In the genomic region with DNA sequence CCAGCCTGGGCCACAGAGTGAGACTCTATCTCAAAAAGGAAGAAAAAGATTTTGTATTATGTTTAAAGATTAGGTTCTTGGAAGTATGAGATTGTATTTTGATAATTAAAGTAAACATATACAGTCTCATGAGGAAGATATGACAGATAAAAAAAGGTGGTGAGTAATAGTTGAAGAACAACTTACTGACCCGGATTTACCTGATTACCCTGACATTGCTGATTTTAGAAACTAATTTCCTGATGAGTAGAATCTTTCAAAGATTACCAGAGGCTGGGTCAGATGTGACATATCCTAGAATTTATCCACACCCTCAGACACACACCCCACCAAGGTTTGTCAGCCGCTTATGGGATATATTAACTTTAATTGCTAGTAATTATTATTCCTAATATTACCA, we compare ENCODE assay signal across 19 cellular contexts. TPM values are rescaled to one million over a fixed set of nuclear protein-coding genes. Genes with fewer than 3 reads are reported as not detected.
A peak's percentile ranks its signal among the peaks of the same experiment; 100 is the strongest.
DNase-seq lines count a peak whose midpoint lies in the region; ATAC-seq, FAIRE-seq and TF ChIP-seq lines count a peak whose summit lies in the region.
"Had no signal": no experiment of that assay in that cellular context is flagged by ENCODE, and none has a peak within 500 bp of the region (broad histone marks: within the 10 kb centered on the region; RNA-seq: fewer than 3 reads in every experiment).

No MANE protein-coding gene starts in this region.

- peak overlapping the region; percentile 18; the same call in 1 of the 2 replicates for H3K27ac ChIP-seq in VCaP
- peak overlapping the region; percentile 65 for H3K27ac ChIP-seq in neutrophil

- peaks cover 48 to 64% of the 10 kb centered on the region in 2 experiments for H3K4me1 ChIP-seq in neutrophil (ENCODE audit: control insufficient read depth in 1 of 2, insufficient read depth in 1 of 2, low read depth in 1 of 2, low read length in 1 of 2)

- intact Hi-C loops in sciatic nerve (cut with DNase I) = no loop called here

- H3K27me3 ChIP-seq in bronchial epithelial cell (ENCODE audit: control insufficient read depth, insufficient read depth, low read length) (no peaks in the 10 kb centered on the region), neutrophil (no peaks in the 10 kb centered on the region)

- H3K4me3 ChIP-seq in bronchial epithelial cell (ENCODE audit: low read depth, low read length) = no peak overlapping the region
- no peak overlapping the region for H3K4me3 ChIP-seq in neutrophil (ENCODE audit: low read depth in 1 of 2, low read length in 1 of 2)
- H3K4me3 ChIP-seq: HAP-1 had no signal

- no peak for ATAC-seq in HG02678 (IDR thresholded peaks at IDR 0.05; ENCODE audit: unreplicated experiment)
- no peak for ATAC-seq in sciatic nerve

- TF ChIP-seq CTCF in VCaP (conservative IDR thresholded peaks at IDR 0.05) (no peak), bronchial epithelial cell (IDR thresholded peaks at IDR 0.05; ENCODE audit: insufficient read depth, low read length, severe bottlenecking) (no peak), neutrophil (IDR thresholded peaks at IDR 0.05) (no peak)

- DNase-seq in bronchial epithelial cell (ENCODE audit: low read depth) = peak; percentile 35
- DNase-seq in SKM-1 treated with dmso at 0.1 percent for 144 hours (lab: John Stamatoyannopoulos, UW; ENCODE audit: unreplicated experiment) = no peak
- DNase-seq in sciatic nerve (ENCODE audit: low spot score) = no peak
- DNase-seq: C1 segment of cervical spinal cord; Calu3; CD4-positive, alpha-beta memory T cell; COR-L47; DMS53; DMS79 treated with DMSO at 0.1 percent for 48 hours; GF-D8; GOT3; HFFc6 had no signal

- H3K36me3 ChIP-seq in bronchial epithelial cell (ENCODE audit: control insufficient read depth, insufficient read depth, low read length) = no peaks in the 10 kb centered on the region
- no peaks in the 10 kb centered on the region for H3K36me3 ChIP-seq in neutrophil
- H3K36me3 ChIP-seq: HAP-1 had no signal

- H3K9me3 ChIP-seq in neutrophil = no peaks in the 10 kb centered on the region
- H3K9me3 ChIP-seq: HAP-1 had no signal

- no peak for FAIRE-seq in bronchial epithelial cell (lab: Jason Lieb, UNC)
- FAIRE-seq: GM18507, H54 had no signal

RNA-seq across cellular contexts. Expression of gene CDKL5, which starts 9.5 kb away (rescaled TPM):
- 2.6 and 4.5 TPM in 2 replicates for total RNA-seq in bronchial epithelial cell
- total RNA-seq in sciatic nerve = 13.6 TPM
- total RNA-seq: G401 had no signal
